ENCODE assay signal across 17 cellular contexts in the genomic region with DNA sequence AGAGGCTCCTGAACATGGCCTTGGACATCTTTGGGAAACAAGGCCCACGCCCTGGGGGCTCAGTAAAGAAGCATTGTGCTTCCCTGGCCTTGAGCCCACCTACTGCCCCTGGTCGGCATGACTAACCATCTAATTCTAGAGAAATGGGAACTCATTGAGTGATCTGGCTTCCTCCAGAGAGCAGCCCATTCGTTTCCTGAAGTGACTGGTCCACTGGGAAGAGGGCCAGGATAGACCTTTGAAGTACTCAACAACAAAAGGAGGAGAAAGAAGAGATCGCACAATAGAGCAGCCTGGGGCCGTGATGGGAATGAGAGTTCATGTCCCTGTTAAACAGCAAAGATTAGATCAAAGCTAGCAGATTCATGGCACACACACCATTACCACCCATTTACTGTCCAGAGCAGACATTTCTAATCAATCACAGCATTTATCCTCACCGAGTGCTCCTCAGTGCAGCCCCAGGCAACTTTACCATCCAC.
DNase-seq lines count a peak whose midpoint lies in the region; ATAC-seq and TF ChIP-seq lines count a peak whose summit lies in the region.
"Had no signal": no experiment of that assay in that cellular context is flagged by ENCODE, and none has a peak within 500 bp of the region (broad histone marks: within the 10 kb centered on the region; RNA-seq: fewer than 3 reads in every experiment).

No MANE protein-coding gene starts in this region.

- no peaks in the 10 kb centered on the region for H3K9me3 ChIP-seq in right cardiac atrium (ENCODE audit: control insufficient read depth, low read length)

- ATAC-seq in right cardiac atrium (peak; percentile 7 to 86), GM19035 (IDR thresholded peaks at IDR 0.05; ENCODE audit: unreplicated experiment) (no peak)
- ATAC-seq: activated T-helper 17 cell treated with anti-CD3 and anti-CD28 coated beads, Interleukin-2, amount 50 U/mL, for 72 hours; stimulated activated naive CD8-positive, alpha-beta T cell treated with anti-CD3 and anti-CD28 coated beads, Interleukin-15, amount 100 ng/mL, for 72 hours had no signal

- no peak overlapping the region for H3K27ac ChIP-seq in right cardiac atrium (ENCODE audit: low read length)

- intact Hi-C loops in right cardiac atrium (cut with DNase I): no loop called here

- in situ Hi-C loops in astrocyte of the spinal cord (cut with HindIII; ENCODE audit: low sequenced_read_pairs): no loop called here

- peak; percentile 51 for DNase-seq in COLO829 (ENCODE audit: low spot score)
- DNase-seq in NCI-H2029 (lab: John Stamatoyannopoulos, UW): peak; percentile 69
- peak; percentile 82 for DNase-seq in astrocyte of the spinal cord (ENCODE audit: low read depth, low spot score)
- peak in 2 of 3 donors; percentile 58 to 68 for DNase-seq in right cardiac atrium
- DNase-seq in GM19238 (ENCODE audit: insufficient read length, low spot score): no peak
- no peak for DNase-seq in stimulated activated CD4-positive, alpha-beta T cell treated with anti-CD3 and anti-CD28 coated beads, Interleukin-15, amount 100 ng/mL, for 24 hours
- DNase-seq in DMS114 treated with DMSO at 0.1 percent for 48 hours (lab: John Stamatoyannopoulos, UW; ENCODE audit: unreplicated experiment): no peak
- DNase-seq: activated CD4-positive, alpha-beta T cell treated with anti-CD3 and anti-CD28 coated beads, Interleukin-2, amount 50 U/mL, for 1 hour; C1 segment of cervical spinal cord; caudate nucleus; GF-D8; Karpas-422; NCI-H2081 treated with DMSO at 0.1 percent for 48 hours; stimulated activated CD4-positive, alpha-beta T cell treated with anti-CD3 and anti-CD28 coated beads, Interleukin-4, amount 100 ng/mL, for 24 hours; stimulated activated naive CD8-positive, alpha-beta T cell treated with anti-CD3 and anti-CD28 coated beads, Interleukin-15, amount 100 ng/mL, for 72 hours had no signal

- H3K27me3 ChIP-seq in right cardiac atrium (ENCODE audit: control insufficient read depth, insufficient read depth): no peaks in the 10 kb centered on the region

- WGBS in right cardiac atrium: 56% methylated on average over 6 of the region's 6 CpGs

- TF ChIP-seq CTCF in astrocyte of the spinal cord (IDR thresholded peaks at IDR 0.05; ENCODE audit: low read depth, low read length): no peak

- H3K4me1 ChIP-seq in right cardiac atrium (ENCODE audit: control insufficient read depth, insufficient read depth, low read length): peaks cover 12% of the 10 kb centered on the region

- H3K4me3 ChIP-seq in astrocyte of the spinal cord (ENCODE audit: low read depth, low read length) (no peak overlapping the region), right cardiac atrium (ENCODE audit: low read length) (no peak overlapping the region)

Comparison
In these comparisons a context has a peak if more than half of its experiments do, and no peak if none do; other contexts are left out.
1. DNase-seq: peak in COLO829 (single experiment), NCI-H2029 (single experiment), astrocyte of the spinal cord (single experiment) and right cardiac atrium (2 of 3); none in GM19238 (single experiment), stimulated activated CD4-positive, alpha-beta T cell treated with anti-CD3 and anti-CD28 coated beads, Interleukin-15, amount 100 ng/mL, for 24 hours (single experiment) and DMS114 treated with DMSO at 0.1 percent for 48 hours (single experiment).